Comparison of ENCODE assay signal across 18 cellular contexts in genomic region chr10:126518186-126519080, GRCh38.
DNase-seq lines count a peak whose midpoint lies in the region; TF ChIP-seq lines count a peak whose summit lies in the region.
"Had no signal": no experiment of that assay in that cellular context is flagged by ENCODE, and none has a peak within 500 bp of the region (broad histone marks: within the 10 kb centered on the region; RNA-seq: fewer than 3 reads in every experiment).

No MANE protein-coding gene starts in this region.

- no peak for TF ChIP-seq POLR2A in esophagus squamous epithelium (IDR thresholded peaks at IDR 0.05)

- intact Hi-C loops in esophagus squamous epithelium (cut with DNase I): no loop called here

- H3K4me1 ChIP-seq in esophagus squamous epithelium: no peaks in the 10 kb centered on the region

- DNase-seq in Daoy (ENCODE audit: low read depth): peak; percentile 58
- DNase-seq in T1000 (lab: John Stamatoyannopoulos, UW): peak; percentile 18
- peak; percentile 73 for DNase-seq in foreskin melanocyte
- DNase-seq in substantia nigra (lab: John Stamatoyannopoulos, UW): no peak
- no peak for DNase-seq in NCI-H1417 (lab: John Stamatoyannopoulos, UW)
- no peak for DNase-seq in esophagus squamous epithelium (lab: John Stamatoyannopoulos, UW)
- no peak for DNase-seq in inferior parietal cortex (ENCODE audit: extremely low spot score)
- DNase-seq: DMS 273 treated with DMSO at 0.1 percent for 48 hours; EL; H7; NCI-H1105; NCI-H1694 treated with DMSO at 0.1 percent for 48 hours; NCI-H345; NCI-H526; NK-92 treated with Interleukin-12 subunit alpha and Interleukin-12 subunit beta, amount 100 ng/mL, for 24 hours; SHP77 treated with DMSO at 0.1 percent for 48 hours had no signal

- H3K27me3 ChIP-seq in esophagus squamous epithelium: no peaks in the 10 kb centered on the region

- H3K9me3 ChIP-seq in esophagus squamous epithelium: no peaks in the 10 kb centered on the region

- no peak for TF ChIP-seq CTCF in esophagus squamous epithelium (IDR thresholded peaks at IDR 0.05)

- WGBS in esophagus squamous epithelium, 2 donors: 63 to 65% methylated on average over 9 to 10 of the region's 10 CpGs

- H3K27ac ChIP-seq in substantia nigra (ENCODE audit: low read depth, low read length, poor library complexity, severe bottlenecking) (peak overlapping the region; percentile 38), esophagus squamous epithelium (no peak overlapping the region)
- H3K27ac ChIP-seq: C4-2B, KMS-11 had no signal

- H3K4me3 ChIP-seq in esophagus squamous epithelium: no peak overlapping the region

- no peaks in the 10 kb centered on the region for H3K36me3 ChIP-seq in esophagus squamous epithelium

Comparison
In these comparisons a context has a peak if more than half of its experiments do, and no peak if none do; other contexts are left out.
1. DNase-seq: peak in Daoy (single experiment), T1000 (single experiment) and foreskin melanocyte (single experiment); none in substantia nigra (0 of 49), NCI-H1417 (0 of 3), esophagus squamous epithelium (single experiment) and inferior parietal cortex (single experiment).